13 cellular contexts compared by ENCODE assay signal in the genomic region with DNA sequence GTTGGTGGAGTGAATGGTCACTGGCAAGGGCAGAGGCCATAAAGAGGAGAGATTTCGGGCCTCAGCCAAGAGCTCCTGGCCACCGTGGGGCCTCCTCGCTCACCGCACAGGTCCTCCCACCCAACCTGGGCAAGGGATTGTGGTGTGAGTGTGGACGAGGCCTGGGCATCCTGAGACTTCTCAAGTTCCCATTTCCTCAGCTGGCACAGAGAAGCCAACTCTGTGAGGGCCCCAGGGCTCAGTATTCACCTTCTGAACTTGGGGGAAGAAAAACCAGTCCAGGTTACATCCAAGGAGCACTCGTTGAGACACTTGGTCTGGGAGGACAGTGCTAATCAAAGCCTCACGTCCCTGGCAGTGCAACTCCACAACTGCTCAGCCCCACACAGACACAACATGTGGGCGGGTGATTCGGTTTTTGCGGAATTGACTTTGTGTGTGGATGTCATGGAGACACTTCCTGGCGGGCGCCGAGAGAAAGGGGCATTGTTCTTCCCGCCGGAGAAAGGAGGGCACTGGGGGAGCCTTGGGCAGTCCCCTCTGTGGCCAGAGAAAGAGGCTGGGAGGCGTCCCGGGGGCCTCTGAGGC. TPM values are rescaled to one million over a fixed set of nuclear protein-coding genes. Genes with fewer than 3 reads are reported as not detected.
DNase-seq lines count a peak whose midpoint lies in the region; ATAC-seq, FAIRE-seq and TF ChIP-seq lines count a peak whose summit lies in the region.
"Had no signal": no experiment of that assay in that cellular context is flagged by ENCODE, and none has a peak within 500 bp of the region (broad histone marks: within the 10 kb centered on the region; RNA-seq: fewer than 3 reads in every experiment).

No MANE protein-coding gene starts in this region.

- ATAC-seq in CD4-positive, alpha-beta T cell (ENCODE audit: poor library complexity), result no peak
- ATAC-seq in PC-3, result no peak

- BruUV-seq in PC-3 (replicated peaks; lab: Mats Ljungman, UMichigan), result no TSS peak

- POLR2A ChIA-PET in CD4-positive, alpha-beta T cell (lab: Charles Lee), result no interaction called here
- POLR2A ChIA-PET in PC-3 (lab: Charles Lee; ENCODE audit: unreplicated experiment), result no interaction called here

- CTCF ChIA-PET in CD4-positive, alpha-beta T cell (lab: Charles Lee), result no interaction called here
- CTCF ChIA-PET in PC-3 (lab: Charles Lee), result no interaction called here

- no peak overlapping the region for H3K27ac ChIP-seq in CD4-positive, alpha-beta T cell (ENCODE audit: low read depth, low read length)
- no peak overlapping the region for H3K27ac ChIP-seq in PC-3 (ENCODE audit: low read length)
- H3K27ac ChIP-seq: parathyroid adenoma, thyroid gland had no signal

- H3F3A ChIP-seq in PC-3 (ENCODE audit: low read length, unreplicated experiment), result no peaks in the 10 kb centered on the region

- H3K4me2 ChIP-seq in PC-3 (ENCODE audit: low read length), result no peak overlapping the region

- H4K20me1 ChIP-seq in PC-3 (ENCODE audit: low read length), result no peaks in the 10 kb centered on the region

- no peak for TF ChIP-seq CTCF in osteocyte (IDR thresholded peaks at IDR 0.05)
- no peak for TF ChIP-seq CTCF in CD4-positive, alpha-beta T cell (IDR thresholded peaks at IDR 0.05)
- TF ChIP-seq CTCF in PC-3 (conservative IDR thresholded peaks at IDR 0.05; ENCODE audit: low read depth, low read length), result no peak

- H3K9ac ChIP-seq in PC-3 (ENCODE audit: low read length), result no peak overlapping the region
- H3K9ac ChIP-seq: parathyroid adenoma had no signal

- no peak overlapping the region for H2AFZ ChIP-seq in PC-3 (ENCODE audit: low read length)
- H2AFZ ChIP-seq: parathyroid adenoma had no signal

- H3K4me1 Mint-ChIP-seq in osteocyte (ENCODE audit: unreplicated experiment), result peaks cover 3% of the 10 kb centered on the region
- H3K4me1 Mint-ChIP-seq in CD4-positive, alpha-beta T cell (ENCODE audit: low read depth), result peaks cover 11% of the 10 kb centered on the region

- no peaks in the 10 kb centered on the region for H3K36me3 ChIP-seq in PC-3 (ENCODE audit: low read depth, low read length)
- H3K36me3 ChIP-seq: thyroid gland had no signal

- H3K4me3 ChIP-seq in PC-3 (ENCODE audit: low read length), result no peak overlapping the region
- H3K4me3 ChIP-seq: thyroid gland had no signal

- FAIRE-seq in HTR-8/SVneo (lab: Jason Lieb, UNC), result no peak

- H3K9me2 ChIP-seq in PC-3 (replicated peaks; ENCODE audit: low read length), result no peaks in the 10 kb centered on the region

- peaks cover 5% of the 10 kb centered on the region for H3K9me3 Mint-ChIP-seq in osteocyte (ENCODE audit: unreplicated experiment)
- no peaks in the 10 kb centered on the region for H3K9me3 Mint-ChIP-seq in CD4-positive, alpha-beta T cell

- peaks cover 4% of the 10 kb centered on the region for H3K36me3 Mint-ChIP-seq in osteocyte (ENCODE audit: unreplicated experiment)
- H3K36me3 Mint-ChIP-seq in CD4-positive, alpha-beta T cell (ENCODE audit: low read depth), result no peaks in the 10 kb centered on the region

- peaks cover 36% of the 10 kb centered on the region for H3K27me3 Mint-ChIP-seq in osteocyte (ENCODE audit: unreplicated experiment)
- H3K27me3 Mint-ChIP-seq in CD4-positive, alpha-beta T cell, result peaks cover 5% of the 10 kb centered on the region

- DNase-seq in DMS153 (lab: John Stamatoyannopoulos, UW), result peak; percentile 26
- DNase-seq in NCI-H69 (lab: John Stamatoyannopoulos, UW), result peak; percentile 59
- DNase-seq in globus pallidus (ENCODE audit: low spot score), result peak; percentile 26
- peak; percentile 72 for DNase-seq in osteocyte (ENCODE audit: extremely low spot score, unreplicated experiment)
- DNase-seq in stimulated activated naive CD4-positive, alpha-beta T cell treated with Interleukin-2 at 50 U/mL for 16 hours (lab: John Stamatoyannopoulos, UW), result no peak
- DNase-seq in CD4-positive, alpha-beta T cell, result no peak
- DNase-seq in PC-3, result no peak
- DNase-seq in HTR-8/SVneo (ENCODE audit: insufficient read length, low spot score), result no peak
- DNase-seq: amniotic stem cell, COR-L47, T-helper 9 cell, thyroid gland had no signal

- intact Hi-C loops in CD4-positive, alpha-beta T cell (cut with DNase I, micrococcal nuclease), result no loop called here
- intact Hi-C loops in PC-3 (cut with micrococcal nuclease), result no loop called here

- H3K79me2 ChIP-seq in PC-3 (ENCODE audit: low read length), result no peaks in the 10 kb centered on the region
- H3K79me2 ChIP-seq: parathyroid adenoma had no signal

- H3K9me3 ChIP-seq in CD4-positive, alpha-beta T cell (ENCODE audit: control insufficient read depth, low read length), result no peaks in the 10 kb centered on the region
- no peaks in the 10 kb centered on the region for H3K9me3 ChIP-seq in PC-3 (ENCODE audit: low read length)
- H3K9me3 ChIP-seq: thyroid gland had no signal

- H3K4me3 Mint-ChIP-seq in osteocyte (ENCODE audit: unreplicated experiment), result no peak overlapping the region
- no peak overlapping the region for H3K4me3 Mint-ChIP-seq in CD4-positive, alpha-beta T cell

- no peaks in the 10 kb centered on the region for H3K27me3 ChIP-seq in CD4-positive, alpha-beta T cell (ENCODE audit: control insufficient read depth, insufficient read depth, low read length)
- peaks cover 12% of the 10 kb centered on the region for H3K27me3 ChIP-seq in PC-3 (ENCODE audit: low read length)
- H3K27me3 ChIP-seq: thyroid gland had no signal

- no peak overlapping the region for H3K27ac Mint-ChIP-seq in osteocyte (ENCODE audit: unreplicated experiment)
- no peak overlapping the region for H3K27ac Mint-ChIP-seq in CD4-positive, alpha-beta T cell

- H3K4me1 ChIP-seq in PC-3 (ENCODE audit: insufficient read depth, low read length), result no peaks in the 10 kb centered on the region
- H3K4me1 ChIP-seq: parathyroid adenoma, thyroid gland had no signal

RNA-seq across cellular contexts. Expression of a gene that starts 28.5 kb away (rescaled TPM):
- not detected in 2 replicates for total RNA-seq in osteocyte
- under 1 TPM; 0.17 to 0.30 TPM for total RNA-seq in CD4-positive, alpha-beta T cell
- 1.6 and 6.7 TPM in 2 replicates for total RNA-seq in PC-3 (2014; rRNA removed)

Comparison
In these comparisons a context has a peak if more than half of its experiments do, and no peak if none do; other contexts are left out.
1. DNase-seq: peak in DMS153 (single experiment), NCI-H69 (single experiment), globus pallidus (single experiment) and osteocyte (single experiment); none in stimulated activated naive CD4-positive, alpha-beta T cell treated with Interleukin-2 at 50 U/mL for 16 hours (single experiment), CD4-positive, alpha-beta T cell (0 of 10), PC-3 (single experiment) and HTR-8/SVneo (single experiment).